Comparison of ENCODE assay signal across 9 cellular contexts in genomic region chrX:109281478-109282275, GRCh38.
DNase-seq lines count a peak whose midpoint lies in the region; ATAC-seq lines count a peak whose summit lies in the region.
"Had no signal": no experiment of that assay in that cellular context is flagged by ENCODE, and none has a peak within 500 bp of the region (broad histone marks: within the 10 kb centered on the region; RNA-seq: fewer than 3 reads in every experiment).

No MANE protein-coding gene starts in this region.

- ATAC-seq in GM19395 (IDR thresholded peaks at IDR 0.05; ENCODE audit: unreplicated experiment) (peak; percentile 80), HG02943 (IDR thresholded peaks at IDR 0.05; ENCODE audit: low read depth, unreplicated experiment) (peak; percentile 55)
- ATAC-seq: naive thymus-derived CD8-positive, alpha-beta T cell had no signal

- DNase-seq in RPMI8226 = peak; percentile 3
- DNase-seq in pulmonary artery endothelial cell (ENCODE audit: low read depth, low spot score) = peak; percentile 51
- no peak for DNase-seq in SK-N-DZ (ENCODE audit: low spot score)
- DNase-seq in stimulated activated naive CD4-positive, alpha-beta T cell (lab: John Stamatoyannopoulos, UW) = no peak
- DNase-seq in NCI-H2227 (lab: John Stamatoyannopoulos, UW; ENCODE audit: unreplicated experiment) = no peak
- DNase-seq: naive thymus-derived CD8-positive, alpha-beta T cell; NCI-H2171 treated with DMSO at 0.1 percent for 48 hours had no signal

Comparison
In these comparisons a context has a peak if more than half of its experiments do, and no peak if none do; other contexts are left out.
1. DNase-seq: peak in RPMI8226 (single experiment) and pulmonary artery endothelial cell (single experiment); none in SK-N-DZ (single experiment), stimulated activated naive CD4-positive, alpha-beta T cell (0 of 6) and NCI-H2227 (single experiment).